26 cellular contexts compared by ENCODE assay signal in the genomic region with DNA sequence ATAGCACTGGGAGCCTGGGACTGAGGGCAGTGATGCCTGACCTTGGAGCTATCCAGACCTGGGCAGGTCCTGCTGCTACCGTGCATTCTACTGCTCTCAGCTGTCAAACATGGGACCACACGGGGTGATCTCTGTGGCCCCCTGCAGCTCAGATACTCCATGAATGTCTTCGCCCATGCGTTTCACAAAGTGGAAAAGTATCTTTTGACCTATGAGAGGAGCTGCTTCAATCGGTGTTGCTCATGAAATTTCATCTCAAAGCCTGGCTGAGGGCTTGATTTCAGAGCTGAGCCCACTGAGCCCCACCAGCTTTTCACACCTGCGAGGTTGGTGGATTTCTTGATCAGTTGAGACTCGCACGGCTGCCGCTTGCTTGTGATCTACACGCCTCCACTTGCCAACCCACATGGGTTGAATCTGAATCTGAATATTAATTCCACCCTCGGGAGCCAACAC. TPM values are rescaled to one million over a fixed set of nuclear protein-coding genes. Genes with fewer than 3 reads are reported as not detected.
DNase-seq lines count a peak whose midpoint lies in the region; ATAC-seq, FAIRE-seq and TF ChIP-seq lines count a peak whose summit lies in the region.
"Had no signal": no experiment of that assay in that cellular context is flagged by ENCODE, and none has a peak within 500 bp of the region (broad histone marks: within the 10 kb centered on the region; RNA-seq: fewer than 3 reads in every experiment).

No MANE protein-coding gene starts in this region.

- no peak overlapping the region for H4K8ac ChIP-seq in mesenchymal stem cell (ENCODE audit: low read length)

- in situ Hi-C loops in K562 (cut with MboI) = no loop called here

- no peak overlapping the region for H3K27ac Mint-ChIP-seq in CD4-positive, alpha-beta memory T cell
- H3K27ac Mint-ChIP-seq: activated CD8-positive, alpha-beta T cell treated with anti-CD3 and anti-CD28 coated beads, Interleukin-2, amount 10 ng/mL, durations not matched to agents 7 days and 5 days; CD8-positive, alpha-beta memory T cell; natural killer cell; stimulated activated memory B cell treated with anti-CD40 and anti-IgM and Interleukin-4, amounts not matched to agents 10 μg/mL and 1 μg/mL and 100 μg/mL, for 72 hours had no signal

- H3K27ac ChIP-seq in K562 (ENCODE audit: extremely low read depth, low read depth, low read length) (no peak overlapping the region), esophagus squamous epithelium (peak overlapping the region in 3 of 4 donors; percentile 40 to 68 (median 67)), mesenchymal stem cell (ENCODE audit: low read length, poor library complexity, severe bottlenecking) (no peak overlapping the region), testis (peak overlapping the region; percentile 71 to 75)
- no peak overlapping the region for H3K27ac ChIP-seq in CD4-positive, alpha-beta memory T cell (ENCODE audit: low read depth, low read length)
- H3K27ac ChIP-seq: epithelial cell of prostate, gastrocnemius medialis, tibial artery had no signal

- intact Hi-C loops in K562 (cut with micrococcal nuclease) (no loop called here), esophagus squamous epithelium (cut with DNase I) (no loop called here), testis (cut with DNase I; ENCODE audit: low total_unique reads) (no loop called here)
- intact Hi-C loops in CD4-positive, alpha-beta memory T cell (cut with micrococcal nuclease) = no loop called here

- peak; percentile 68 for FAIRE-seq in K562 (lab: Jason Lieb, UNC)
- FAIRE-seq: GM12878, small intestine had no signal

- TF ChIP-seq RAD21 in K562 (CRISPR knock-in tag; conservative IDR thresholded peaks at IDR 0.05 in 1 of 2, IDR thresholded peaks at IDR 0.05 in 1 of 2) = no peak

- 28% methylated on average over 11 of the region's 11 CpGs for WGBS in K562 (ENCODE audit: insufficient coverage, low coverage, missing lambda C conversion rate)
- WGBS in esophagus squamous epithelium, 2 donors = 18 to 38% methylated on average over 11 of the region's 11 CpGs
- 86% methylated on average over 11 of the region's 11 CpGs for WGBS in mesenchymal stem cell
- 48 to 60% methylated on average over 7 to 11 of the region's 11 CpGs for WGBS in testis, 2 donors

- no peak overlapping the region for H2BK120ac ChIP-seq in mesenchymal stem cell (ENCODE audit: low read depth, low read length)

- H3K18ac ChIP-seq in mesenchymal stem cell (ENCODE audit: low read depth in 1 of 2, low read length in 2 of 2) = no peak overlapping the region

- no peaks in the 10 kb centered on the region for H3K79me1 ChIP-seq in mesenchymal stem cell (replicated peaks; ENCODE audit: low read length, poor library complexity, severe bottlenecking)

- H2BK5ac ChIP-seq in mesenchymal stem cell (ENCODE audit: low read depth, low read length, poor library complexity, severe bottlenecking) = no peak overlapping the region

- no peaks in the 10 kb centered on the region; a peak in 1 of 5 replicates for H3K4me1 ChIP-seq in K562 (replicated peaks in 1 of 2; ENCODE audit: control insufficient read depth in 2 of 2, insufficient read depth in 2 of 2, low read length in 2 of 2)
- H3K4me1 ChIP-seq in esophagus squamous epithelium = peaks cover 0 to 31% (median 16%) of the 10 kb centered on the region in 3 donors
- H3K4me1 ChIP-seq in mesenchymal stem cell (ENCODE audit: control insufficient read depth, insufficient read depth, low read depth, low read length) = peaks cover 4% of the 10 kb centered on the region
- H3K4me1 ChIP-seq in testis = peaks cover 4% of the 10 kb centered on the region
- H3K4me1 ChIP-seq in CD4-positive, alpha-beta memory T cell (ENCODE audit: insufficient read depth, low read length) = no peaks in the 10 kb centered on the region
- H3K4me1 ChIP-seq: gastrocnemius medialis had no signal

- no peak overlapping the region for H2AK5ac ChIP-seq in mesenchymal stem cell (ENCODE audit: low read length, severe bottlenecking)

- TF ChIP-seq EP300 in K562 (IDR thresholded peaks at IDR 0.05; ENCODE audit: low read length) = no peak

- H3K4me1 Mint-ChIP-seq in CD4-positive, alpha-beta memory T cell = no peaks in the 10 kb centered on the region
- H3K4me1 Mint-ChIP-seq: CD8-positive, alpha-beta memory T cell; central memory CD8-positive, alpha-beta T cell; natural killer cell; stimulated activated memory B cell treated with anti-CD40 and anti-IgM and Interleukin-4, amounts not matched to agents 10 μg/mL and 1 μg/mL and 100 μg/mL, for 72 hours had no signal

- H3K4me2 ChIP-seq in K562 (ENCODE audit: insufficient read depth, low read length) (no peak overlapping the region), mesenchymal stem cell (ENCODE audit: low read length, poor library complexity, severe bottlenecking) (no peak overlapping the region)

- peaks cover 21 to 28% of the 10 kb centered on the region in 2 donors for H3K27me3 Mint-ChIP-seq in CD4-positive, alpha-beta memory T cell

- no peak overlapping the region for H2BK15ac ChIP-seq in mesenchymal stem cell (ENCODE audit: low read depth, poor library complexity, severe bottlenecking)

- no peak overlapping the region for H2AFZ ChIP-seq in K562 (ENCODE audit: low read depth, low read length)
- H2AFZ ChIP-seq in mesenchymal stem cell (ENCODE audit: low read depth, low read length) = no peak overlapping the region

- TF ChIP-seq POLR2A in K562 (conservative IDR thresholded peaks at IDR 0.05) (no peak), esophagus squamous epithelium (IDR thresholded peaks at IDR 0.05) (no peak), testis (IDR thresholded peaks at IDR 0.05) (no peak)

- H3K36me3 Mint-ChIP-seq in CD4-positive, alpha-beta memory T cell = peaks cover 0 to 4% of the 10 kb centered on the region in 2 donors
- H3K36me3 Mint-ChIP-seq: natural killer cell had no signal

- H3K36me3 ChIP-seq in K562 (ENCODE audit: control insufficient read depth, insufficient read depth, low read length) = no peaks in the 10 kb centered on the region
- H3K36me3 ChIP-seq in esophagus squamous epithelium = no peaks in the 10 kb centered on the region
- H3K36me3 ChIP-seq in mesenchymal stem cell (ENCODE audit: control insufficient read depth in 1 of 2, insufficient read depth in 2 of 2, low read depth in 1 of 2, low read length in 2 of 2) = no peaks in the 10 kb centered on the region
- H3K36me3 ChIP-seq in testis (ENCODE audit: low read depth, missing control alignments) = no peaks in the 10 kb centered on the region
- H3K36me3 ChIP-seq in CD4-positive, alpha-beta memory T cell (ENCODE audit: insufficient read depth, low read length) = no peaks in the 10 kb centered on the region
- H3K36me3 ChIP-seq: gastrocnemius medialis, tibial artery had no signal

- H3K9ac ChIP-seq in K562 (ENCODE audit: insufficient read depth in 1 of 2, low read depth in 2 of 2, low read length in 2 of 2) (no peak overlapping the region; a peak in 1 of 4 replicates), mesenchymal stem cell (ENCODE audit: low read length) (peak overlapping the region; percentile 47)

- H4K20me1 ChIP-seq in K562 (replicated peaks; ENCODE audit: control insufficient read depth, insufficient read depth, low read length) = no peaks in the 10 kb centered on the region

- H2BK12ac ChIP-seq in mesenchymal stem cell (ENCODE audit: low read length in 2 of 2) = no peak overlapping the region

- no peaks in the 10 kb centered on the region for H3K9me1 ChIP-seq in K562 (ENCODE audit: control insufficient read depth, insufficient read depth, low read length)

- H4K91ac ChIP-seq in mesenchymal stem cell (ENCODE audit: low read length) = no peak overlapping the region

- H3K14ac ChIP-seq in mesenchymal stem cell (ENCODE audit: low read length in 2 of 2) = no peak overlapping the region

- H3K27me3 ChIP-seq in K562 (ENCODE audit: control insufficient read depth in 2 of 2, insufficient read depth in 2 of 2, low read length in 2 of 2) = peaks cover 3 to 24% of the 10 kb centered on the region in 2 experiments
- peaks cover 0 to 6% (median 0%) of the 10 kb centered on the region in 4 donors for H3K27me3 ChIP-seq in esophagus squamous epithelium
- peaks cover 12 to 29% of the 10 kb centered on the region in 2 experiments for H3K27me3 ChIP-seq in mesenchymal stem cell (ENCODE audit: control insufficient read depth in 1 of 2, insufficient read depth in 1 of 2, low read length in 2 of 2)
- no peaks in the 10 kb centered on the region for H3K27me3 ChIP-seq in testis
- H3K27me3 ChIP-seq in CD4-positive, alpha-beta memory T cell (ENCODE audit: insufficient read depth, low read length) = no peaks in the 10 kb centered on the region
- H3K27me3 ChIP-seq: gastrocnemius medialis had no signal

- H3K79me2 ChIP-seq in K562 (ENCODE audit: control insufficient read depth, insufficient read depth, low read length) = no peaks in the 10 kb centered on the region

- no TSS peak for BruUV-seq in K562 (replicated peaks; lab: Mats Ljungman, UMichigan)

- H3K4ac ChIP-seq in mesenchymal stem cell (ENCODE audit: low read depth in 1 of 2, low read length in 2 of 2) = no peak overlapping the region

- CTCF ChIA-PET in K562 (lab: Yijun Ruan, JAX; ENCODE audit: low intra/inter-chr PET ratio) = no interaction called here
- CTCF ChIA-PET in CD4-positive, alpha-beta memory T cell (lab: Charles Lee; ENCODE audit: partially characterized antibody) = interaction anchor here (1.1 to 1.6 kb wide), 2 partner anchors 67 to 69 kb away, joined by 3 to 5 read pairs; no protein-coding TSS in a partner anchor

- H3K23ac ChIP-seq in mesenchymal stem cell (ENCODE audit: low read length in 2 of 2) = no peak overlapping the region

- peaks cover 0 to 23% (median 16%) of the 10 kb centered on the region in 8 donors for H3K9me3 Mint-ChIP-seq in CD4-positive, alpha-beta memory T cell

- H3K9me3 ChIP-seq in K562 (replicated peaks; ENCODE audit: control insufficient read depth, insufficient read depth, low read depth, low read length) (peaks cover 3% of the 10 kb centered on the region; the same call in 1 of the 2 replicates), esophagus squamous epithelium (peaks cover 0 to 13% (median 0%) of the 10 kb centered on the region in 3 donors), mesenchymal stem cell (ENCODE audit: control insufficient read depth, low read length) (peaks cover 12% of the 10 kb centered on the region), testis (no peaks in the 10 kb centered on the region)
- H3K9me3 ChIP-seq in CD4-positive, alpha-beta memory T cell (ENCODE audit: control insufficient read depth in 1 of 2, low read length in 2 of 2) = no peaks in the 10 kb centered on the region
- H3K9me3 ChIP-seq: gastrocnemius medialis, tibial artery had no signal

- no peak overlapping the region for H3K4me3 ChIP-seq in K562
- peak overlapping the region in 2 of 4 donors; percentile 9 to 25 for H3K4me3 ChIP-seq in esophagus squamous epithelium
- peak overlapping the region in 1 of 2 experiments; percentile 65 for H3K4me3 ChIP-seq in mesenchymal stem cell (ENCODE audit: insufficient read depth in 1 of 2, low read depth in 1 of 2, low read length in 2 of 2)
- no peak overlapping the region for H3K4me3 ChIP-seq in testis
- H3K4me3 ChIP-seq in CD4-positive, alpha-beta memory T cell (ENCODE audit: low read length in 2 of 2) = no peak overlapping the region
- H3K4me3 ChIP-seq: GM12878, tibial artery had no signal

- H3K4me3 Mint-ChIP-seq in CD4-positive, alpha-beta memory T cell = no peak overlapping the region
- H3K4me3 Mint-ChIP-seq: activated CD8-positive, alpha-beta T cell treated with anti-CD3 and anti-CD28 coated beads, Interleukin-2, amount 10 ng/mL, durations not matched to agents 7 days and 5 days; CD8-positive, alpha-beta memory T cell; central memory CD8-positive, alpha-beta T cell; natural killer cell; stimulated activated memory B cell treated with anti-CD40 and anti-IgM and Interleukin-4, amounts not matched to agents 10 μg/mL and 1 μg/mL and 100 μg/mL, for 72 hours had no signal

- peak in 2 of 3 experiments; percentile 1 to 30; a peak in 2 of 6 replicates for TF ChIP-seq CTCF in K562 (IDR thresholded peaks at IDR 0.05 in 2 of 3, conservative IDR thresholded peaks at IDR 0.05 in 1 of 3; ENCODE audit: insufficient read depth in 2 of 3, low read depth in 1 of 3, low read length in 3 of 3)
- no peak for TF ChIP-seq CTCF in esophagus squamous epithelium (IDR thresholded peaks at IDR 0.05)
- TF ChIP-seq CTCF in testis (IDR thresholded peaks at IDR 0.05) = no peak

- DNase-seq in K562 (ENCODE audit: extremely low read depth in 1 of 4, low spot score in 3 of 4) (peak in 1 of 4 experiments; percentile 16), esophagus squamous epithelium (lab: John Stamatoyannopoulos, UW) (no peak), mesenchymal stem cell (no peak), testis (no peak), cerebellar nuclear complex (lab: John Stamatoyannopoulos, UW) (no peak)
- no peak for DNase-seq in stimulated activated CD4-positive, alpha-beta T cell treated with anti-CD3 and anti-CD28 coated beads, Interleukin-2, amount 100 ng/mL, for 48 hours
- no peak for DNase-seq in CD4-positive, alpha-beta memory T cell
- DNase-seq: activated CD8-positive, alpha-beta T cell treated with anti-CD3 and anti-CD28 coated beads, Interleukin-2, amount 10 ng/mL, durations not matched to agents 7 days and 5 days; activated naive CD4-positive, alpha-beta T cell treated with Interleukin-2 at 50 U/mL for 16 hours; activated T-cell treated with anti-CD3 and anti-CD28 coated beads, Interleukin-2, amount 50 U/mL, for 1 hour; amygdala; CD8-positive, alpha-beta memory T cell; DMS79; gastrocnemius medialis; natural killer cell; NCI-H1694 treated with DMSO at 0.1 percent for 48 hours; NCI-H446; NK-92 treated with Interleukin-12 subunit alpha and Interleukin-12 subunit beta, amount 100 ng/mL, for 24 hours; small intestine; stimulated activated CD4-positive, alpha-beta T cell treated with anti-CD3 and anti-CD28 coated beads, Interleukin-2, amount 100 ng/mL, for 24 hours; tibial artery had no signal

- POLR2A ChIA-PET in K562 (lab: Yijun Ruan, JAX) = interaction anchor here (0.7 kb wide), 1 partner anchor 16 kb away, joined by 3 read pairs; no protein-coding TSS in a partner anchor
- POLR2A ChIA-PET in CD4-positive, alpha-beta memory T cell (lab: Charles Lee; ENCODE audit: partially characterized antibody) = no interaction called here

- peak; percentile 71 for ATAC-seq in K562
- ATAC-seq: activated CD4-positive, CD25-positive, alpha-beta regulatory T cell treated with anti-CD3 and anti-CD28 coated beads, Interleukin-2, amount 50 U/mL, for 24 hours; activated CD8-positive, alpha-beta T cell treated with anti-CD3 and anti-CD28 coated beads, Interleukin-2, amount 10 ng/mL, durations not matched to agents 7 days and 5 days; gastrocnemius medialis; GM12878; natural killer cell; stimulated activated memory B cell treated with anti-CD40 and anti-IgM and Interleukin-4, amounts not matched to agents 10 μg/mL and 1 μg/mL and 100 μg/mL, for 72 hours had no signal

RNA-seq across cellular contexts. Expression of a gene that starts 35.7 kb away (rescaled TPM):
- 1.8 and 14.2 TPM in 2 replicates for total RNA-seq in K562 (2011; cell fraction: chromatin; rRNA removed; ENCODE audit: low replicate concordance)
- 2.3 and 2.8 TPM in 2 replicates for total RNA-seq in K562 (2011; cell fraction: nucleolus; rRNA removed)
- total RNA-seq in K562 (2011; cell fraction: nucleoplasm; rRNA removed) = 5.6 and 6.2 TPM in 2 replicates
- total RNA-seq in K562 (2014; rRNA removed) (12.4 and 12.5 TPM in 2 replicates), K562 (2014; rRNA removed; fragmentation: Illumina TruSeq; extraction: Trizol) (13.8 and 15.1 TPM in 2 replicates), K562 (2015; rRNA removed; fragmentation: Illumina TruSeq; extraction: Trizol) (16.9 and 17.5 TPM in 2 replicates), K562 (2021) (8.7 and 10.0 TPM in 2 replicates), esophagus squamous epithelium (10 to 100 TPM in 3 of 4 donors, 1 to 10 TPM in 1; 8.1 to 19.3 (median 16.6) TPM), testis (10 to 100 TPM; 47.2 to 47.3 TPM)
- polyA plus RNA-seq in K562 (2011; rRNA removed) (8.3 and 9.5 TPM in 2 replicates), K562 (2014; fragmentation: Illumina TruSeq; extraction: Trizol) (18.0 and 21.4 TPM in 2 replicates), K562 (2014; fragmentation: Nextera tagmentation; extraction: Ambion mirVana) (1 to 10 TPM; 2.9 to 4.2 TPM), K562 (2014; rRNA removed) (12.5 and 18.6 TPM in 2 replicates), testis (ENCODE audit: insufficient read depth, low read depth, low replicate concordance) (38.0 TPM)
- 2.9 and 3.8 TPM in 2 replicates for polyA plus RNA-seq in K562 (2011; cell fraction: cytosol; rRNA removed)
- 3.5 and 4.5 TPM in 2 replicates for polyA plus RNA-seq in K562 (2011; cell fraction: nucleus; rRNA removed)
- polyA plus RNA-seq in K562 (2012) = 10.9 and 14.7 TPM in 2 replicates
- polyA minus RNA-seq in K562 (2011; rRNA and poly(A)+ RNA removed) = 4.5 and 7.3 TPM in 2 replicates
- polyA minus RNA-seq in K562 (2011; cell fraction: cytosol; rRNA and poly(A)+ RNA removed) = 2.9 and 4.9 TPM in 2 replicates
- 2.4 and 6.7 TPM in 2 replicates for polyA minus RNA-seq in K562 (2011; cell fraction: nucleus; rRNA and poly(A)+ RNA removed)
- polyA plus RNA-seq in mesenchymal stem cell (2013, experiment 1 of 2) = 20.8 TPM
- 20.9 TPM for polyA plus RNA-seq in mesenchymal stem cell (2013, experiment 2 of 2)
- 1 to 10 TPM; 8.9 to 9.2 TPM for total RNA-seq in CD4-positive, alpha-beta memory T cell
- polyA plus RNA-seq in CD4-positive, alpha-beta memory T cell = 10 to 100 TPM; 14.5 to 18.6 TPM

Comparison
In these comparisons a context has a peak if more than half of its experiments do, and no peak if none do; other contexts are left out.
1. H3K27ac ChIP-seq: peak in esophagus squamous epithelium (3 of 4) and testis (2 of 2); none in K562 (single experiment), mesenchymal stem cell (single experiment) and CD4-positive, alpha-beta memory T cell (single experiment).
2. CTCF ChIP-seq: peak in K562 (2 of 3); none in esophagus squamous epithelium (0 of 6) and testis (0 of 3).